In genomic region chr4:4425696-4426095, GRCh38 we compare ENCODE assay signal across 20 cellular contexts. TPM values are rescaled to one million over a fixed set of nuclear protein-coding genes. Genes with fewer than 3 reads are reported as not detected.
DNase-seq lines count a peak whose midpoint lies in the region; ATAC-seq and TF ChIP-seq lines count a peak whose summit lies in the region.
"Had no signal": no experiment of that assay in that cellular context is flagged by ENCODE, and none has a peak within 500 bp of the region (broad histone marks: within the 10 kb centered on the region; RNA-seq: fewer than 3 reads in every experiment).

No MANE protein-coding gene starts in this region.

- TF ChIP-seq POLR2A in heart left ventricle (IDR thresholded peaks at IDR 0.05), result no peak

- no peaks in the 10 kb centered on the region for H3K9me3 ChIP-seq in heart left ventricle
- H3K9me3 ChIP-seq in right atrium auricular region, result no peaks in the 10 kb centered on the region
- H3K9me3 ChIP-seq: BLaER1 had no signal

- peak overlapping the region; percentile 35 for H3K27ac Mint-ChIP-seq in central memory CD8-positive, alpha-beta T cell (ENCODE audit: low read depth)
- H3K27ac Mint-ChIP-seq in stimulated activated effector memory CD8-positive, alpha-beta T cell treated with anti-CD3 and anti-CD28 coated beads, Interleukin-12 subunit alpha, Interleukin-12 subunit beta, amount 100 ng/mL, for 72 hours, result peak overlapping the region; percentile 75
- H3K27ac Mint-ChIP-seq: HFFc6 had no signal

- intact Hi-C loops in heart left ventricle (cut with DNase I), result loop anchor here in 2 of 10 donors (5.0 to 10.0 kb wide), 2 partner anchors 171 to 173 kb away; no protein-coding TSS in a partner anchor

- H3K27ac ChIP-seq in heart left ventricle (no peak overlapping the region), right atrium auricular region (no peak overlapping the region)
- H3K27ac ChIP-seq: BLaER1, HL-60, KMS-11 had no signal

- DNase-seq in heart left ventricle, result peak in 2 of 5 donors; percentile 16 to 43
- DNase-seq in right atrium auricular region (ENCODE audit: low spot score), result no peak
- no peak for DNase-seq in central memory CD8-positive, alpha-beta T cell (ENCODE audit: low spot score in 2 of 2)
- DNase-seq in mesenteric fat pad (ENCODE audit: low spot score), result peak; percentile 71
- no peak for DNase-seq in stimulated activated effector memory CD8-positive, alpha-beta T cell treated with anti-CD3 and anti-CD28 coated beads, Interleukin-12 subunit alpha, Interleukin-12 subunit beta, amount 100 ng/mL, for 72 hours (ENCODE audit: low spot score in 2 of 2)
- no peak for DNase-seq in stimulated activated CD4-positive, alpha-beta T cell treated with anti-CD3 and anti-CD28 coated beads, Interleukin-15, amount 100 ng/mL, for 24 hours
- DNase-seq: CD8-positive, alpha-beta memory T cell; DMS79; HFFc6; NCI-H1417; NCI-H187 treated with DMSO at 0.1 percent for 48 hours; NCI-H2227 treated with DMSO at 0.1 percent for 48 hours; NCI-H510A treated with DMSO at 0.1 percent for 48 hours; NCI-H774; SHP77 treated with DMSO at 0.1 percent for 48 hours had no signal

- no peak overlapping the region for H3K4me3 ChIP-seq in heart left ventricle
- H3K4me3 ChIP-seq in right atrium auricular region, result no peak overlapping the region
- H3K4me3 ChIP-seq: BLaER1 had no signal

- H3K9me3 Mint-ChIP-seq in central memory CD8-positive, alpha-beta T cell, result no peaks in the 10 kb centered on the region
- H3K9me3 Mint-ChIP-seq in stimulated activated effector memory CD8-positive, alpha-beta T cell treated with anti-CD3 and anti-CD28 coated beads, Interleukin-12 subunit alpha, Interleukin-12 subunit beta, amount 100 ng/mL, for 72 hours, result no peaks in the 10 kb centered on the region
- H3K9me3 Mint-ChIP-seq: CD8-positive, alpha-beta memory T cell; HFFc6 had no signal

- no peaks in the 10 kb centered on the region for H3K4me1 Mint-ChIP-seq in central memory CD8-positive, alpha-beta T cell
- H3K4me1 Mint-ChIP-seq in stimulated activated effector memory CD8-positive, alpha-beta T cell treated with anti-CD3 and anti-CD28 coated beads, Interleukin-12 subunit alpha, Interleukin-12 subunit beta, amount 100 ng/mL, for 72 hours, result peaks cover 6% of the 10 kb centered on the region

- no peak overlapping the region for H3K4me3 Mint-ChIP-seq in central memory CD8-positive, alpha-beta T cell
- H3K4me3 Mint-ChIP-seq in stimulated activated effector memory CD8-positive, alpha-beta T cell treated with anti-CD3 and anti-CD28 coated beads, Interleukin-12 subunit alpha, Interleukin-12 subunit beta, amount 100 ng/mL, for 72 hours, result no peak overlapping the region
- H3K4me3 Mint-ChIP-seq: CD8-positive, alpha-beta memory T cell; HFFc6 had no signal

- H3K4me1 ChIP-seq in heart left ventricle (no peaks in the 10 kb centered on the region), right atrium auricular region (no peaks in the 10 kb centered on the region)

- ATAC-seq in heart left ventricle, result peak in 3 of 4 donors; percentile 70 to 83 (median 79)
- ATAC-seq in central memory CD8-positive, alpha-beta T cell (replicated peaks; ENCODE audit: extremely low read depth, poor library complexity, severe bottlenecking), result no peak
- ATAC-seq in stimulated activated effector memory CD8-positive, alpha-beta T cell treated with anti-CD3 and anti-CD28 coated beads, Interleukin-12 subunit alpha, Interleukin-12 subunit beta, amount 100 ng/mL, for 72 hours, result no peak
- ATAC-seq in GM18873 (IDR thresholded peaks at IDR 0.05; ENCODE audit: low FRiP score, unreplicated experiment), result no peak
- ATAC-seq in HG03442 (IDR thresholded peaks at IDR 0.05; ENCODE audit: unreplicated experiment), result no peak

- H3K27me3 ChIP-seq in heart left ventricle (no peaks in the 10 kb centered on the region), right atrium auricular region (no peaks in the 10 kb centered on the region)
- H3K27me3 ChIP-seq: BLaER1 had no signal

- H3K36me3 ChIP-seq in heart left ventricle (peaks cover 0 to 65% (median 49%) of the 10 kb centered on the region in 9 donors), right atrium auricular region (peaks cover 27% of the 10 kb centered on the region)

- TF ChIP-seq CTCF in heart left ventricle (IDR thresholded peaks at IDR 0.05) (no peak), right atrium auricular region (IDR thresholded peaks at IDR 0.05) (no peak)

- WGBS in heart left ventricle, 4 donors, result 84 to 88% (median 86%) methylated on average over 7 of the region's 7 CpGs

- peaks cover 28% of the 10 kb centered on the region for H3K36me3 Mint-ChIP-seq in central memory CD8-positive, alpha-beta T cell (ENCODE audit: insufficient read depth)
- peaks cover 51% of the 10 kb centered on the region for H3K36me3 Mint-ChIP-seq in stimulated activated effector memory CD8-positive, alpha-beta T cell treated with anti-CD3 and anti-CD28 coated beads, Interleukin-12 subunit alpha, Interleukin-12 subunit beta, amount 100 ng/mL, for 72 hours

- H3K27me3 Mint-ChIP-seq in central memory CD8-positive, alpha-beta T cell, result no peaks in the 10 kb centered on the region
- H3K27me3 Mint-ChIP-seq: CD8-positive, alpha-beta memory T cell had no signal

RNA-seq across cellular contexts. Expression of gene NSG1, which starts 38.8 kb away (rescaled TPM):
- total RNA-seq in heart left ventricle (10 to 100 TPM in 2 of 9 donors, 1 to 10 TPM in 7; 2.1 to 19.7 (median 3.4) TPM), right atrium auricular region (10 to 100 TPM; 14.4 to 19.6 TPM), mesenteric fat pad (0.16 TPM)
- 1 to 10 TPM; 3.2 to 4.8 TPM for polyA plus RNA-seq in heart left ventricle

Comparison
In these comparisons a context has a peak if more than half of its experiments do, and no peak if none do; other contexts are left out.
1. ATAC-seq: peak in heart left ventricle (3 of 4); none in central memory CD8-positive, alpha-beta T cell (single experiment), stimulated activated effector memory CD8-positive, alpha-beta T cell treated with anti-CD3 and anti-CD28 coated beads, Interleukin-12 subunit alpha, Interleukin-12 subunit beta, amount 100 ng/mL, for 72 hours (single experiment), GM18873 (single experiment) and HG03442 (single experiment).